8 cellular contexts compared by ENCODE assay signal in the genomic region with DNA sequence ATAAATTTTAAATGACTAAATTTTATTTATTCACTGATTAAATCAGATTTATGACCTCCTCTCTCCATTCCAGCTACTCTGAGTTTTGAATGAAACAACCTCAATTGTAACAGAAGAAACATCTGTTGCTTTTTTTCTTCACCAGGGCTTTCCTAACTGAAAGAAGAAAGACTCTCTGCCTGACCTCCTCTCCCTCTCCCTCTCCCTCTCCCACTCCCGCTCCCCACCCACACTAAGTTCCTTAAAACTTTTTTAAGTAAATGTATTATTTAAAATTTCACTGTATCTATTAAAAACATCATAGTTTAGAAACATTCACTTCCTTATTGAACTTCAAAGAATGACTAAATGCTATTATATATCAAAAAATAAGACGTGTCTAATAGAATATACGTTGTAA.
DNase-seq lines count a peak whose midpoint lies in the region; FAIRE-seq and TF ChIP-seq lines count a peak whose summit lies in the region.

No MANE protein-coding gene starts in this region.

- H3K9me3 ChIP-seq in endothelial cell of umbilical vein (replicated peaks; ENCODE audit: control insufficient read depth, insufficient read depth, low read length), result no peaks in the 10 kb centered on the region
- H3K9me3 ChIP-seq in prostate gland, result no peaks in the 10 kb centered on the region

- POLR2A ChIA-PET in endothelial cell of umbilical vein (lab: Charles Lee), result no interaction called here

- dilution Hi-C loops in endothelial cell of umbilical vein (cut with MboI; ENCODE audit: extremely low pct_ligation_motif_present, low sequenced_read_pairs), result no loop called here

- no peaks in the 10 kb centered on the region for H3K9me1 ChIP-seq in endothelial cell of umbilical vein (replicated peaks; ENCODE audit: control insufficient read depth, extremely low read depth, insufficient read depth, low read length)

- H3K36me3 ChIP-seq in endothelial cell of umbilical vein (ENCODE audit: control insufficient read depth in 2 of 2, extremely low read depth in 1 of 2, insufficient read depth in 2 of 2, low read length in 2 of 2) (no peaks in the 10 kb centered on the region), prostate gland (no peaks in the 10 kb centered on the region)

- H3K79me2 ChIP-seq in endothelial cell of umbilical vein (ENCODE audit: control insufficient read depth, insufficient read depth, low read length), result no peaks in the 10 kb centered on the region

- TF ChIP-seq CTCF in GM12865 (IDR thresholded peaks at IDR 0.05; ENCODE audit: insufficient read depth, low read depth, low read length, missing control alignments) (no peak), endothelial cell of umbilical vein (IDR thresholded peaks at IDR 0.05; ENCODE audit: extremely low read depth in 1 of 2, insufficient read depth in 1 of 2, low read depth in 1 of 2, low read length in 2 of 2) (no peak), prostate gland (IDR thresholded peaks at IDR 0.05) (no peak), GM20000 (IDR thresholded peaks at IDR 0.05; ENCODE audit: extremely low read depth, missing control alignments) (no peak)

- H3K27ac ChIP-seq in endothelial cell of umbilical vein (ENCODE audit: insufficient read depth, low read depth, low read length) (no peak overlapping the region), prostate gland (peak overlapping the region; percentile 45 to 47)

- H3K4me2 ChIP-seq in endothelial cell of umbilical vein (ENCODE audit: insufficient read depth, low read length), result peak overlapping the region; percentile 98

- no peak for FAIRE-seq in endothelial cell of umbilical vein (lab: Jason Lieb, UNC)

- CTCF ChIA-PET in endothelial cell of umbilical vein (lab: Charles Lee), result interaction anchor here (1.9 kb wide), 1 partner anchor 98 kb away, joined by 6 read pairs; no protein-coding TSS in a partner anchor

- peak; percentile 7 for DNase-seq in GM12865 (ENCODE audit: low read depth)
- DNase-seq in NCI-H446 treated with DMSO at 0.1 percent for 48 hours (lab: John Stamatoyannopoulos, UW), result peak; percentile 21
- DNase-seq in endothelial cell of umbilical vein (ENCODE audit: low read depth, low spot score), result no peak
- no peak for DNase-seq in prostate gland (ENCODE audit: low spot score)
- DNase-seq in NCI-H187 (lab: John Stamatoyannopoulos, UW), result no peak
- no peak for DNase-seq in stimulated activated CD4-positive, alpha-beta T cell treated with anti-CD3 and anti-CD28 coated beads, Interleukin-2, amount 100 ng/mL, for 24 hours
- no peak for DNase-seq in GM20000 (ENCODE audit: low spot score)
- DNase-seq in AG08395 (ENCODE audit: low spot score), result no peak

- intact Hi-C loops in endothelial cell of umbilical vein (cut with micrococcal nuclease) (no loop called here), prostate gland (cut with DNase I) (no loop called here)

- H3K4me1 ChIP-seq in endothelial cell of umbilical vein (ENCODE audit: control insufficient read depth, extremely low read depth, insufficient read depth, low read length) (peaks cover 7% of the 10 kb centered on the region), prostate gland (replicated peaks) (peaks cover 4% of the 10 kb centered on the region)

- no peak for TF ChIP-seq POLR2A in endothelial cell of umbilical vein (IDR thresholded peaks at IDR 0.05; ENCODE audit: low read depth, low read length)
- no peak for TF ChIP-seq POLR2A in prostate gland (IDR thresholded peaks at IDR 0.05)

- BruUV-seq in endothelial cell of umbilical vein (replicated peaks; lab: Mats Ljungman, UMichigan), result no TSS peak

- peak overlapping the region; percentile 60 for H3K9ac ChIP-seq in endothelial cell of umbilical vein (replicated peaks; ENCODE audit: extremely low read depth, insufficient read depth, low read length)

- peak overlapping the region; percentile 78 for H3K4me3 ChIP-seq in GM12865 (ENCODE audit: low read depth, low read length)
- peak overlapping the region in 2 of 3 experiments; percentile 64 to 95 for H3K4me3 ChIP-seq in endothelial cell of umbilical vein (replicated peaks in 1 of 3; ENCODE audit: insufficient read depth in 1 of 3, low read depth in 1 of 3, low read length in 3 of 3)
- H3K4me3 ChIP-seq in prostate gland, result peak overlapping the region; percentile 25 to 37

- H4K20me1 ChIP-seq in endothelial cell of umbilical vein (replicated peaks; ENCODE audit: control insufficient read depth, extremely low read depth, insufficient read depth, low read length), result no peaks in the 10 kb centered on the region

- H2AFZ ChIP-seq in endothelial cell of umbilical vein (ENCODE audit: low read depth, low read length), result no peak overlapping the region

- H3K27me3 ChIP-seq in endothelial cell of umbilical vein (ENCODE audit: control insufficient read depth in 2 of 2, insufficient read depth in 2 of 2, low read length in 2 of 2), result no peaks in the 10 kb centered on the region
- no peaks in the 10 kb centered on the region for H3K27me3 ChIP-seq in prostate gland (replicated peaks; ENCODE audit: insufficient read depth)

- 7% methylated on average over 3 of the region's 3 CpGs for WGBS in prostate gland

TF ChIP-seq in endothelial cell of umbilical vein, 7 proteins besides CTCF, POLR2A, EP300 and RAD21:
- TF ChIP-seq, protein P1, sequence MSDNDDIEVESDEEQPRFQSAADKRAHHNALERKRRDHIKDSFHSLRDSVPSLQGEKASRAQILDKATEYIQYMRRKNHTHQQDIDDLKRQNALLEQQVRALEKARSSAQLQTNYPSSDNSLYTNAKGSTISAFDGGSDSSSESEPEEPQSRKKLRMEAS (IDR thresholded peaks at IDR 0.05; ENCODE audit: insufficient read depth, insufficient read length), result no peak
- no peak for TF ChIP-seq FOS (IDR thresholded peaks at IDR 0.05; ENCODE audit: borderline replicate concordance, insufficient read depth, low read length)
- no peak for TF ChIP-seq JUN (IDR thresholded peaks at IDR 0.05; ENCODE audit: borderline replicate concordance, insufficient read depth, insufficient read length, low read depth)
- TF ChIP-seq MYC (IDR thresholded peaks at IDR 0.05; ENCODE audit: low read depth, low read length), result no peak
- TF ChIP-seq EZH2 (IDR thresholded peaks at IDR 0.05; ENCODE audit: borderline replicate concordance, low read depth, low read length, severe bottlenecking), result no peak
- TF ChIP-seq GATA2 (IDR thresholded peaks at IDR 0.05; ENCODE audit: insufficient read depth, insufficient read length, low read depth, low read length), result no peak

Comparison
In these comparisons a context has a peak if more than half of its experiments do, and no peak if none do; other contexts are left out.
1. DNase-seq: peak in GM12865 (single experiment) and NCI-H446 treated with DMSO at 0.1 percent for 48 hours (single experiment); none in endothelial cell of umbilical vein (single experiment), prostate gland (single experiment), NCI-H187 (0 of 2), stimulated activated CD4-positive, alpha-beta T cell treated with anti-CD3 and anti-CD28 coated beads, Interleukin-2, amount 100 ng/mL, for 24 hours (0 of 2), GM20000 (single experiment) and AG08395 (single experiment).
2. Peak in every context shown above with its lines, with median percentiles within 50 percentile points of each other: H3K4me3 ChIP-seq.